ENCODE assay signal across 1 cellular context in genomic region chr16:89355036-89355435, GRCh38.
TF ChIP-seq lines count a peak whose summit lies in the region.

No MANE protein-coding gene starts in this region.

TF ChIP-seq in WTC11, 78 proteins besides CTCF, POLR2A, EP300 and RAD21 (continued from another document):
- no peak for TF ChIP-seq HMGXB4 (CRISPR knock-in tag; IDR thresholded peaks at IDR 0.05)
- no peak for TF ChIP-seq NFYB (CRISPR knock-in tag; conservative IDR thresholded peaks at IDR 0.05; ENCODE audit: low read depth)
- TF ChIP-seq TEAD4 (CRISPR knock-in tag; IDR thresholded peaks at IDR 0.05): no peak
- no peak for TF ChIP-seq MXD4 (CRISPR knock-in tag; IDR thresholded peaks at IDR 0.05; ENCODE audit: borderline replicate concordance)
- no peak for TF ChIP-seq SMAD4 (CRISPR knock-in tag; IDR thresholded peaks at IDR 0.05)
- no peak for TF ChIP-seq ZNF121 (CRISPR knock-in tag; IDR thresholded peaks at IDR 0.05)
- no peak for TF ChIP-seq JAZF1 (CRISPR knock-in tag; IDR thresholded peaks at IDR 0.05)
- no peak for TF ChIP-seq ZNF219 (CRISPR knock-in tag; IDR thresholded peaks at IDR 0.05; ENCODE audit: borderline replicate concordance)
- no peak for TF ChIP-seq E2F5 (CRISPR knock-in tag; IDR thresholded peaks at IDR 0.05)
- no peak for TF ChIP-seq IRF1 (CRISPR knock-in tag; IDR thresholded peaks at IDR 0.05)
- no peak for TF ChIP-seq SP1 (CRISPR knock-in tag; conservative IDR thresholded peaks at IDR 0.05)
- TF ChIP-seq ZNF416 (CRISPR knock-in tag; IDR thresholded peaks at IDR 0.05): no peak
- TF ChIP-seq PRRX2 (CRISPR knock-in tag; IDR thresholded peaks at IDR 0.05): no peak
- TF ChIP-seq ZBTB21 (CRISPR knock-in tag; IDR thresholded peaks at IDR 0.05; ENCODE audit: borderline replicate concordance): no peak
- no peak for TF ChIP-seq NFATC4 (CRISPR knock-in tag; IDR thresholded peaks at IDR 0.05)
- no peak for TF ChIP-seq USF2 (CRISPR knock-in tag; IDR thresholded peaks at IDR 0.05)
- TF ChIP-seq EMX1 (CRISPR knock-in tag; IDR thresholded peaks at IDR 0.05): no peak
